In the genomic region with DNA sequence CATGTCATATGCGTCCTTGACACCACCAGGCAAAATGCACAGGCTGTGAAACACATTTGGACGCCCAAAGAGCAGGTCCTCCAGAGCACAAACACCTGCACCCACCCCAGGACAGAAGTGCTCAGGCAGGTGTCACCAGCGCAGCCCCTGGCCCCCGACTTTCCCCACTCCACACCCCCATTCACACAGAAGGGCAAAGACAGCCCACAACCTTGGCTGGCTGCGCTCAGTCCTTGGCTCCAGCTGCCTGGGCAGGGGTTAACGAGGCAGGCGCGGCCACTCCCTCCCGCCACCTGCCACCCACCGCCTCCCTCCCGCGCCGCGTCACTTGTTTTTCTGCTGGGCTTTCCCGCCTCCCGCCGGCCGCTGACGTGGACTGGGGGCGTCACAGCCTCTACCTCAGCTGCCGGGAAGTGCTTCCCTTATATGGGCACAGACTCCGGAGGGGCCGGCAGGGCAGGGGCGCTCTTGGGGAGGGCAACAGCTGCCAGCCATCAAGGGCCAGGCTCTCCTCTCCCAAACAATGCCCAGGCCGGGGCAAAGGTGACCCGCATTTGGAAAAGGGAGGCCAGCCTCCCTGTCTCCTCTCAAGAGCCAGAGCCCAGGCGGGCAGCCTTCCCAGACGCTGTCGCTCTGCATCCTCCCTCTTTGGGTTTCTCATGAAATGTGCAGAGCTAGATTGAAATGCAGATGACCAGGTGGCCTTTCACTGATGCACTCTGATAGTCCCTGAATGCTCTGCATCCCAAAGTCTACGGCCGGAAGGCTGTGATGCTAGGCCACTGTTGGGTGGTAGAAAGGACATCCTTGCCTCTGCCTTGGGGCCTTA, we compare ENCODE assay signal across 8 cellular contexts. TPM values are rescaled to one million over a fixed set of nuclear protein-coding genes. Genes with fewer than 3 reads are reported as not detected.
A peak's percentile ranks its signal among the peaks of the same experiment; 100 is the strongest.
DNase-seq lines count a peak whose midpoint lies in the region; ATAC-seq, FAIRE-seq and TF ChIP-seq lines count a peak whose summit lies in the region.

No MANE protein-coding gene starts in this region.

- H4K20me1 ChIP-seq in mammary epithelial cell (ENCODE audit: insufficient read depth, low read length) = no peaks in the 10 kb centered on the region

- peak; percentile 41 for ATAC-seq in activated B cell treated with CpG ODN at 0.5 μM for 24 hours (ENCODE audit: low read depth)

- H3K27me3 Mint-ChIP-seq in activated B cell treated with CpG ODN at 0.5 μM for 24 hours = no peaks in the 10 kb centered on the region

- H3K9me3 Mint-ChIP-seq in activated B cell treated with CpG ODN at 0.5 μM for 24 hours = no peaks in the 10 kb centered on the region

- CTCF ChIA-PET in HEK293T (lab: Yijun Ruan, JAX) = interaction anchor here (0.9 to 1.5 kb wide), 2 partner anchors 18 to 206 kb away, joined by 3 to 5 read pairs; no protein-coding TSS in a partner anchor
- CTCF ChIA-PET in activated B cell treated with CpG ODN at 0.5 μM for 24 hours (lab: Charles Lee) = interaction anchor here (0.6 to 9.2 kb wide), 11 partner anchors 9 to 50 kb away, joined by 3 to 100 read pairs (median 7); a partner anchor contains a TSS
- CTCF ChIA-PET in mammary epithelial cell (lab: Charles Lee; ENCODE audit: low non-redundant PET) = no interaction called here

- in situ Hi-C loops in mammary epithelial cell (cut with MboI; ENCODE audit: low sequenced_read_pairs in 2 of 2) = no loop called here

- H3K36me3 ChIP-seq in ES-I3 (ENCODE audit: insufficient read depth, low read length) (no peaks in the 10 kb centered on the region), mammary epithelial cell (ENCODE audit: insufficient read depth, low read length) (no peaks in the 10 kb centered on the region), small intestine (ENCODE audit: control insufficient read depth in 2 of 2, insufficient read depth in 2 of 2, low read length in 2 of 2) (no peaks in the 10 kb centered on the region)

- TF ChIP-seq CTCF in activated B cell treated with CpG ODN at 0.5 μM for 24 hours (IDR thresholded peaks at IDR 0.05) (no peak), mammary epithelial cell (conservative IDR thresholded peaks at IDR 0.05 in 1 of 2, IDR thresholded peaks at IDR 0.05 in 1 of 2; ENCODE audit: extremely low read depth in 1 of 2, insufficient read depth in 1 of 2, low read depth in 1 of 2, low read length in 2 of 2) (no peak)

- intact Hi-C loops in activated B cell treated with CpG ODN at 0.5 μM for 24 hours (cut with micrococcal nuclease) (loop anchor here (1.0 kb wide), 1 partner anchor 15 kb away; a partner anchor contains a TSS), mammary epithelial cell (cut with micrococcal nuclease) (no loop called here)

- H3K27me3 ChIP-seq in mammary epithelial cell (ENCODE audit: insufficient read depth, low read length) = no peaks in the 10 kb centered on the region
- H3K27me3 ChIP-seq in small intestine (ENCODE audit: control insufficient read depth in 2 of 2, insufficient read depth in 2 of 2, low read length in 2 of 2) = no peaks in the 10 kb centered on the region

- H3K4me3 ChIP-seq in mammary epithelial cell (replicated peaks in 1 of 3; ENCODE audit: insufficient read depth in 1 of 3, low read depth in 2 of 3, low read length in 3 of 3) (no peak overlapping the region), small intestine (ENCODE audit: low read depth in 1 of 2, low read length in 2 of 2) (peak overlapping the region in 1 of 2 donors; percentile 1)

- POLR2A ChIA-PET in HEK293T (lab: Yijun Ruan, JAX) (interaction anchor here (1.0 to 2.4 kb wide), 6 partner anchors 9 to 26 kb away, joined by 3 to 10 read pairs (median 4); a partner anchor contains a TSS), activated B cell treated with CpG ODN at 0.5 μM for 24 hours (lab: Charles Lee) (interaction anchor here (0.6 to 31.2 kb wide), 11 partner anchors 21 to 1231 kb away, joined by 3 to 1942 read pairs (median 6); a partner anchor contains a TSS)

- peak overlapping the region; percentile 34 for H3K4me2 ChIP-seq in mammary epithelial cell (ENCODE audit: insufficient read depth, low read depth, low read length)

- WGBS in mammary epithelial cell (ENCODE audit: low coverage, missing lambda C conversion rate) = 27% methylated on average over 10 of the region's 31 CpGs
- 1 to 8% (median 6%) methylated on average over 26 to 31 of the region's 31 CpGs for WGBS in small intestine, 3 donors

- DNase-seq in HEK293T (ENCODE audit: extremely low spot score) = peak; percentile 87
- DNase-seq in NCI-H146 (lab: John Stamatoyannopoulos, UW) = peak; percentile 96
- DNase-seq in activated B cell treated with CpG ODN at 0.5 μM for 24 hours = peak; percentile 95
- peak; percentile 62 for DNase-seq in mammary epithelial cell
- peak; percentile 86 for DNase-seq in inferior parietal cortex (ENCODE audit: extremely low spot score)
- DNase-seq in small intestine = peak; percentile 93
- no peak for DNase-seq in GDM1 (lab: John Stamatoyannopoulos, UW)

- H3K9me3 ChIP-seq in ES-I3 (ENCODE audit: control insufficient read depth, insufficient read depth, low read length) = no peaks in the 10 kb centered on the region
- H3K9me3 ChIP-seq in mammary epithelial cell (replicated peaks; ENCODE audit: insufficient read depth, low read length) = no peaks in the 10 kb centered on the region
- no peaks in the 10 kb centered on the region for H3K9me3 ChIP-seq in small intestine (ENCODE audit: control insufficient read depth, low read depth)

- no peak for FAIRE-seq in small intestine (lab: Jason Lieb, UNC)

- peak overlapping the region; percentile 100 for H3K27ac Mint-ChIP-seq in activated B cell treated with CpG ODN at 0.5 μM for 24 hours

- H3K9ac ChIP-seq in ES-I3 (ENCODE audit: low read depth, low read length) = peak overlapping the region; percentile 42; the same call in 1 of the 2 replicates
- no peak overlapping the region for H3K9ac ChIP-seq in mammary epithelial cell (ENCODE audit: insufficient read depth, low read length)

- dilution Hi-C loops in mammary epithelial cell (cut with HindIII; ENCODE audit: low sequenced_read_pairs) = no loop called here

- H3K4me1 ChIP-seq in ES-I3 (ENCODE audit: insufficient read depth, low read length) (peaks cover 40% of the 10 kb centered on the region), mammary epithelial cell (ENCODE audit: insufficient read depth, low read length) (peaks cover 30% of the 10 kb centered on the region), small intestine (ENCODE audit: control insufficient read depth in 2 of 2, insufficient read depth in 1 of 2, low read depth in 1 of 2, low read length in 1 of 2) (peaks cover 31 to 37% of the 10 kb centered on the region in 2 donors)

- peaks cover 3% of the 10 kb centered on the region for H3K36me3 Mint-ChIP-seq in activated B cell treated with CpG ODN at 0.5 μM for 24 hours (ENCODE audit: low read depth)

- no peaks in the 10 kb centered on the region for H3K79me2 ChIP-seq in mammary epithelial cell (ENCODE audit: insufficient read depth, low read length)

- peaks cover 95% of the 10 kb centered on the region for H3K4me1 Mint-ChIP-seq in activated B cell treated with CpG ODN at 0.5 μM for 24 hours

- BruUV-seq in mammary epithelial cell (replicated peaks; lab: Mats Ljungman, UMichigan) = no TSS peak

- no peak overlapping the region for H3K27ac ChIP-seq in mammary epithelial cell (ENCODE audit: insufficient read depth, low read depth, low read length)
- peak overlapping the region; percentile 95 to 99 for H3K27ac ChIP-seq in small intestine (ENCODE audit: low read depth in 1 of 2, low read length in 1 of 2)

- peak overlapping the region; percentile 85 for H3K4me3 Mint-ChIP-seq in activated B cell treated with CpG ODN at 0.5 μM for 24 hours

- peak overlapping the region; percentile 61 for H2AFZ ChIP-seq in mammary epithelial cell (ENCODE audit: low read depth, low read length)

TF ChIP-seq in HEK293T, 16 proteins besides CTCF, POLR2A, EP300 and RAD21:
- TF ChIP-seq, protein P1, sequence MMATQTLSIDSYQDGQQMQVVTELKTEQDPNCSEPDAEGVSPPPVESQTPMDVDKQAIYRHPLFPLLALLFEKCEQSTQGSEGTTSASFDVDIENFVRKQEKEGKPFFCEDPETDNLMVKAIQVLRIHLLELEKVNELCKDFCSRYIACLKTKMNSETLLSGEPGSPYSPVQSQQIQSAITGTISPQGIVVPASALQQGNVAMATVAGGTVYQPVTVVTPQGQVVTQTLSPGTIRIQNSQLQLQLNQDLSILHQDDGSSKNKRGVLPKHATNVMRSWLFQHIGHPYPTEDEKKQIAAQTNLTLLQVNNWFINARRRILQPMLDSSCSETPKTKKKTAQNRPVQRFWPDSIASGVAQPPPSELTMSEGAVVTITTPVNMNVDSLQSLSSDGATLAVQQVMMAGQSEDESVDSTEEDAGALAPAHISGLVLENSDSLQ (IDR thresholded peaks at IDR 0.05) = 0 out of 2 replicates have a peak, but pooled peaks have one; percentile 19
- TF ChIP-seq FOXA1 (IDR thresholded peaks at IDR 0.05) (no peak), HDGF (IDR thresholded peaks at IDR 0.05; ENCODE audit: borderline replicate concordance) (no peak), CTBP1 (IDR thresholded peaks at IDR 0.05; ENCODE audit: borderline replicate concordance) (no peak), L3MBTL2 (conservative IDR thresholded peaks at IDR 0.05) (peak; percentile 84), TARDBP (IDR thresholded peaks at IDR 0.05) (no peak), FOXM1 (IDR thresholded peaks at IDR 0.05; ENCODE audit: borderline replicate concordance) (no peak), FOXK2 (IDR thresholded peaks at IDR 0.05) (no peak)

RNA-seq across cellular contexts. Expression of a gene that starts 14.8 kb away (rescaled TPM):
- total RNA-seq in activated B cell treated with CpG ODN at 0.5 μM for 24 hours = 419 and 448 TPM in 2 replicates
- total RNA-seq in mammary epithelial cell = 100 to 1,000 TPM in 1 of 2 donors, 10 to 100 TPM in 1; 74.8 to 107 TPM
- polyA plus RNA-seq in mammary epithelial cell = 47.2 TPM
- polyA minus RNA-seq in mammary epithelial cell = 57.2 TPM
- polyA plus RNA-seq in small intestine = 100 to 1,000 TPM in 1 of 3 donors, 10 to 100 TPM in 2; 15.9 to 101 (median 23.5) TPM
